16 cellular contexts compared by ENCODE assay signal in the genomic region with DNA sequence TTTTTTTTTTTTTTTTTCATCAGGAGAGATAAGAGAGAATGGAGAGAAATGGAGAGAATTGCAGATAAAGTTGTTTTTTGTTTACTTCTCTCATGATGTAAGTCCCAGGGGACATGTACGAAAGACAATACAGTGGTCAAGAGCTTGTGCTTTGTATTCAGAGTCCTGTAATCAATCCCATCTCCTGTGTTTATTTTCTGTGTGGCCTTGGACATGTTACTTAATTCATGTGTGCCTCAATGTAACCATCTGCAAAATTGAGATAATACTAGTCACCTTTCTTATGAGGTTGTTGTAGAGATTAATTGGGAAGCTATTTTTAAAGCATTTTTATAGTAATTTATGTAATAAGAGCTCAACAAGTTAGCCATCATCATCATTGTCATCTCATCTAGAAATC.
DNase-seq lines count a peak whose midpoint lies in the region; ATAC-seq and TF ChIP-seq lines count a peak whose summit lies in the region.
"Had no signal": no experiment of that assay in that cellular context is flagged by ENCODE, and none has a peak within 500 bp of the region (broad histone marks: within the 10 kb centered on the region; RNA-seq: fewer than 3 reads in every experiment).

No MANE protein-coding gene starts in this region.

- H3K4me1 ChIP-seq in cardiac muscle cell (ENCODE audit: low read depth): peaks cover 63% of the 10 kb centered on the region
- H3K4me1 ChIP-seq in OCI-LY7 (ENCODE audit: insufficient read depth, low read length, poor library complexity, severe bottlenecking): peaks cover 67% of the 10 kb centered on the region

- POLR2A ChIA-PET in OCI-LY7 (lab: Charles Lee): interaction anchor here (0.5 to 10.3 kb wide), 17 partner anchors 8 to 859 kb away, joined by 3 to 230 read pairs (median 4); no protein-coding TSS in a partner anchor

- CTCF ChIA-PET in OCI-LY7 (lab: Charles Lee; ENCODE audit: unreplicated experiment): no interaction called here

- no peaks in the 10 kb centered on the region for H3K27me3 ChIP-seq in cardiac muscle cell
- H3K27me3 ChIP-seq: SJSA1 had no signal

- peak overlapping the region; percentile 93 for H3K27ac ChIP-seq in cardiac muscle cell
- peak overlapping the region; percentile 92 for H3K27ac ChIP-seq in OCI-LY7 (ENCODE audit: low read depth, low read length, poor library complexity, severe bottlenecking)
- H3K27ac ChIP-seq: 22Rv1, SJSA1 had no signal

- DNase-seq in cardiac muscle cell (ENCODE audit: low read depth in 1 of 2, low spot score in 1 of 2): peak in 1 of 2 donors; percentile 7
- no peak for DNase-seq in left ventricle myocardium superior
- no peak for DNase-seq in OCI-LY7 (ENCODE audit: low spot score)
- peak; percentile 24 for DNase-seq in fibroblast of pulmonary artery (ENCODE audit: low read depth)
- peak; percentile 22 for DNase-seq in superior temporal gyrus (ENCODE audit: extremely low spot score)
- DNase-seq in activated CD4-positive, CD25-positive, alpha-beta regulatory T cell treated with anti-CD3 and anti-CD28 coated beads, Interleukin-2, amount 50 U/mL, for 72 hours: no peak
- no peak for DNase-seq in NCI-H1092 (lab: John Stamatoyannopoulos, UW)
- no peak for DNase-seq in HuH-7 (ENCODE audit: low spot score)
- DNase-seq: CD4-positive, alpha-beta memory T cell; H9; NCI-H1436 treated with DMSO at 0.1 percent for 48 hours; NCI-H2029 treated with DMSO at 0.1 percent for 48 hours; NCI-H82 had no signal

- H4K20me1 ChIP-seq in OCI-LY7 (ENCODE audit: insufficient read depth, low read length): no peaks in the 10 kb centered on the region

- H3K9me3 ChIP-seq in cardiac muscle cell (ENCODE audit: low read depth) (no peaks in the 10 kb centered on the region), OCI-LY7 (ENCODE audit: low read length) (no peaks in the 10 kb centered on the region)
- H3K9me3 ChIP-seq: SJSA1 had no signal

- H3K9me2 ChIP-seq in OCI-LY7 (ENCODE audit: insufficient read depth, low read length): no peaks in the 10 kb centered on the region

- H2AFZ ChIP-seq in OCI-LY7 (ENCODE audit: low read length): no peak overlapping the region

- no peak for ATAC-seq in left ventricle myocardium superior
- ATAC-seq: K562 had no signal

- H3K36me3 ChIP-seq in cardiac muscle cell (no peaks in the 10 kb centered on the region), OCI-LY7 (ENCODE audit: insufficient read depth, low read length) (peaks cover 9% of the 10 kb centered on the region; the same call in 1 of the 2 replicates)
- H3K36me3 ChIP-seq: SJSA1 had no signal

- no peak overlapping the region for H3K4me3 ChIP-seq in cardiac muscle cell
- H3K4me3 ChIP-seq in OCI-LY7 (ENCODE audit: low read depth, low read length, poor library complexity, severe bottlenecking): peak overlapping the region; percentile 86
- no peak overlapping the region for H3K4me3 ChIP-seq in fibroblast of pulmonary artery (replicated peaks; ENCODE audit: low read depth, low read length)
- H3K4me3 ChIP-seq: K562, SJSA1 had no signal

- intact Hi-C loops in left ventricle myocardium superior (cut with micrococcal nuclease): no loop called here
- intact Hi-C loops in OCI-LY7 (cut with micrococcal nuclease; ENCODE audit: unreplicated experiment): no loop called here

- TF ChIP-seq CTCF in cardiac muscle cell (IDR thresholded peaks at IDR 0.05; ENCODE audit: low read depth, low read length) (no peak), OCI-LY7 (conservative IDR thresholded peaks at IDR 0.05; ENCODE audit: low read length) (no peak), fibroblast of pulmonary artery (IDR thresholded peaks at IDR 0.05; ENCODE audit: low read length, missing control alignments) (no peak)

- peaks cover 94% of the 10 kb centered on the region for H3K79me2 ChIP-seq in OCI-LY7 (ENCODE audit: insufficient read depth, low read depth, low read length)

- BruUV-seq in OCI-LY7 (replicated peaks; lab: Mats Ljungman, UMichigan): TSS peak; percentile 2

- H3K4me2 ChIP-seq in OCI-LY7 (ENCODE audit: low read length): peak overlapping the region; percentile 99

Comparison
In these comparisons a context has a peak if more than half of its experiments do, and no peak if none do; other contexts are left out.
1. DNase-seq: peak in fibroblast of pulmonary artery (single experiment) and superior temporal gyrus (single experiment); none in left ventricle myocardium superior (single experiment), OCI-LY7 (single experiment), activated CD4-positive, CD25-positive, alpha-beta regulatory T cell treated with anti-CD3 and anti-CD28 coated beads, Interleukin-2, amount 50 U/mL, for 72 hours (single experiment), NCI-H1092 (single experiment) and HuH-7 (single experiment).